ENCODE assay signal across 8 cellular contexts in genomic region chr10:69742928-69743602, GRCh38. TPM values are rescaled to one million over a fixed set of nuclear protein-coding genes. Genes with fewer than 3 reads are reported as not detected.
DNase-seq lines count a peak whose midpoint lies in the region; ATAC-seq, FAIRE-seq and TF ChIP-seq lines count a peak whose summit lies in the region.

No MANE protein-coding gene starts in this region.

- no peak for TF ChIP-seq EP300 in K562 (IDR thresholded peaks at IDR 0.05; ENCODE audit: low read length)

- H3K27me3 ChIP-seq in K562 (ENCODE audit: control insufficient read depth in 2 of 2, insufficient read depth in 2 of 2, low read length in 2 of 2) (peaks cover 13 to 36% of the 10 kb centered on the region in 2 experiments; a peak in 4 of 5 replicates), lower lobe of right lung (ENCODE audit: low read depth) (peaks cover 13% of the 10 kb centered on the region)

- H3K4me3 ChIP-seq in HFF-Myc (replicated peaks; ENCODE audit: low read depth, low read length) (no peak overlapping the region), K562 (no peak overlapping the region), lower lobe of right lung (no peak overlapping the region)

- no peak overlapping the region for H3K27ac Mint-ChIP-seq in Calu3 (ENCODE audit: unreplicated experiment)

- H3K27ac ChIP-seq in K562 (ENCODE audit: extremely low read depth, low read depth, low read length) (no peak overlapping the region), lower lobe of right lung (no peak overlapping the region)

- in situ Hi-C loops in K562 (cut with MboI): no loop called here

- H3K79me2 ChIP-seq in K562 (ENCODE audit: control insufficient read depth, insufficient read depth, low read length): no peaks in the 10 kb centered on the region

- TF ChIP-seq POLR2A in K562 (conservative IDR thresholded peaks at IDR 0.05): no peak

- peak in 1 of 2 experiments; percentile 55; a peak in 3 of 4 replicates for TF ChIP-seq RAD21 in K562 (CRISPR knock-in tag; conservative IDR thresholded peaks at IDR 0.05 in 1 of 2, IDR thresholded peaks at IDR 0.05 in 1 of 2)

- POLR2A ChIA-PET in K562 (lab: Yijun Ruan, JAX): no interaction called here

- FAIRE-seq in K562 (lab: Jason Lieb, UNC): peak; percentile 70

- H3K9me1 ChIP-seq in K562 (ENCODE audit: control insufficient read depth, insufficient read depth, low read length): no peaks in the 10 kb centered on the region

- H3K36me3 ChIP-seq in K562 (ENCODE audit: control insufficient read depth, insufficient read depth, low read length) (no peaks in the 10 kb centered on the region), lower lobe of right lung (no peaks in the 10 kb centered on the region)

- H3K36me3 Mint-ChIP-seq in Calu3 (ENCODE audit: insufficient read depth, unreplicated experiment): no peaks in the 10 kb centered on the region

- peaks cover 88% of the 10 kb centered on the region for H3K27me3 Mint-ChIP-seq in Calu3 (ENCODE audit: unreplicated experiment)

- no peaks in the 10 kb centered on the region for H3K9me3 Mint-ChIP-seq in Calu3 (ENCODE audit: low read depth, unreplicated experiment)

- H3K4me2 ChIP-seq in K562 (ENCODE audit: insufficient read depth, low read length): no peak overlapping the region

- TF ChIP-seq CTCF in Calu3 (IDR thresholded peaks at IDR 0.05; ENCODE audit: unreplicated experiment): peak; percentile 62
- peak; percentile 69 for TF ChIP-seq CTCF in HFF-Myc (IDR thresholded peaks at IDR 0.05; ENCODE audit: low read depth, low read length, missing control alignments)
- TF ChIP-seq CTCF in K562 (IDR thresholded peaks at IDR 0.05 in 2 of 3, conservative IDR thresholded peaks at IDR 0.05 in 1 of 3; ENCODE audit: insufficient read depth in 2 of 3, low read depth in 1 of 3, low read length in 3 of 3): peak; percentile 62 to 72 (median 70)
- peak; percentile 31 for TF ChIP-seq CTCF in lower lobe of right lung (IDR thresholded peaks at IDR 0.05)

- H3K4me3 Mint-ChIP-seq in Calu3 (ENCODE audit: low read depth, unreplicated experiment): no peak overlapping the region

- no peak overlapping the region for H2AFZ ChIP-seq in K562 (ENCODE audit: low read depth, low read length)

- ATAC-seq in K562 (peak; percentile 92), lower lobe of right lung (peak; percentile 21 to 23), HG03520 (IDR thresholded peaks at IDR 0.05; ENCODE audit: unreplicated experiment) (no peak), GM18873 (IDR thresholded peaks at IDR 0.05; ENCODE audit: low FRiP score, unreplicated experiment) (no peak)

- 3% methylated on average over 6 of the region's 6 CpGs for WGBS in K562 (ENCODE audit: insufficient coverage, low coverage, missing lambda C conversion rate)

- intact Hi-C loops in Calu3 (cut with micrococcal nuclease; ENCODE audit: unreplicated experiment) (loop anchor here (1.0 to 5.0 kb wide), 2 partner anchors 56 to 169 kb away; no protein-coding TSS in a partner anchor), K562 (cut with micrococcal nuclease) (no loop called here), lower lobe of right lung (cut with DNase I) (no loop called here)

- no peaks in the 10 kb centered on the region for H3K4me1 Mint-ChIP-seq in Calu3 (ENCODE audit: low read depth, unreplicated experiment)

- H3K4me1 ChIP-seq in K562 (replicated peaks in 1 of 2; ENCODE audit: control insufficient read depth in 2 of 2, insufficient read depth in 2 of 2, low read length in 2 of 2) (no peaks in the 10 kb centered on the region; a peak in 1 of 5 replicates), lower lobe of right lung (no peaks in the 10 kb centered on the region)

- no peaks in the 10 kb centered on the region; the same call in none of the 2 replicates for H4K20me1 ChIP-seq in K562 (replicated peaks; ENCODE audit: control insufficient read depth, insufficient read depth, low read length)

- H3K9ac ChIP-seq in K562 (ENCODE audit: insufficient read depth in 1 of 2, low read depth in 2 of 2, low read length in 2 of 2): no peak overlapping the region; a peak in 1 of 4 replicates

- BruUV-seq in Calu3 (replicated peaks; lab: Mats Ljungman, UMichigan) (no TSS peak), K562 (replicated peaks; lab: Mats Ljungman, UMichigan) (no TSS peak)

- CTCF ChIA-PET in Calu3 (lab: Charles Lee) (interaction anchor here (0.6 to 1.8 kb wide), 4 partner anchors 9 to 172 kb away, joined by 3 to 8 read pairs (median 5); partner anchors contain the start of gene COL13A1), K562 (lab: Yijun Ruan, JAX; ENCODE audit: low intra/inter-chr PET ratio) (interaction anchor here (0.9 kb wide), 1 partner anchor 170 kb away, joined by 3 read pairs; no protein-coding TSS in a partner anchor)

- peak; percentile 70 for DNase-seq in Calu3
- DNase-seq in HFF-Myc (ENCODE audit: extremely low read depth, low read depth): no peak
- peak; percentile 32 to 42 (median 38) for DNase-seq in K562 (ENCODE audit: extremely low read depth in 1 of 4, low spot score in 3 of 4)
- DNase-seq in lower lobe of right lung: no peak
- DNase-seq in NCI-H2081 treated with DMSO at 0.1 percent for 48 hours (lab: John Stamatoyannopoulos, UW): no peak
- no peak for DNase-seq in activated CD8-positive, alpha-beta memory T cell treated with anti-CD3 and anti-CD28 coated beads for 24 hours

- H3K9me3 ChIP-seq in K562 (replicated peaks; ENCODE audit: control insufficient read depth, insufficient read depth, low read depth, low read length) (no peaks in the 10 kb centered on the region), lower lobe of right lung (no peaks in the 10 kb centered on the region)

TF ChIP-seq in K562, 482 proteins besides CTCF, POLR2A, EP300 and RAD21:
- peak; percentile 66; the same call in 1 of the 2 replicates for TF ChIP-seq ZBTB17 (CRISPR knock-in tag; IDR thresholded peaks at IDR 0.05)
- TF ChIP-seq HIVEP1 (CRISPR knock-in tag; IDR thresholded peaks at IDR 0.05): no peak
- TF ChIP-seq JUN (IDR thresholded peaks at IDR 0.05; ENCODE audit: borderline replicate concordance, low read depth, low read length): no peak
- no peak for TF ChIP-seq JUN (CRISPR knock-in tag; IDR thresholded peaks at IDR 0.05; ENCODE audit: borderline replicate concordance)
- peak; percentile 41; the same call in 1 of the 2 replicates for TF ChIP-seq SMC3 (conservative IDR thresholded peaks at IDR 0.05; ENCODE audit: insufficient read depth, low read depth, low read length)

RNA-seq across cellular contexts. Expression of gene COL13A1, which starts 58.6 kb away (rescaled TPM):
- total RNA-seq in Calu3 (2022) (0.24 TPM in 1 of 2 replicates, not detected in the other), K562 (2014; rRNA removed) (not detected in 2 replicates), K562 (2014; rRNA removed; fragmentation: Illumina TruSeq; extraction: Trizol) (not detected in 2 replicates), K562 (2015; rRNA removed; fragmentation: Illumina TruSeq; extraction: Trizol) (not detected in 2 replicates), K562 (2021) (not detected in 2 replicates), lower lobe of right lung (9.2 TPM)
- total RNA-seq in K562 (2011; cell fraction: chromatin; rRNA removed; ENCODE audit: low replicate concordance): not detected in 2 replicates
- total RNA-seq in K562 (2011; cell fraction: nucleolus; rRNA removed): not detected in 2 replicates
- not detected in 2 replicates for total RNA-seq in K562 (2011; cell fraction: nucleoplasm; rRNA removed)
- polyA plus RNA-seq in K562 (2011; rRNA removed) (not detected in 2 replicates), K562 (2014; fragmentation: Illumina TruSeq; extraction: Trizol) (not detected in 2 replicates), K562 (2014; fragmentation: Nextera tagmentation; extraction: Ambion mirVana) (not detected), K562 (2014; rRNA removed) (not detected in 2 replicates)
- polyA plus RNA-seq in K562 (2011; cell fraction: cytosol; rRNA removed): not detected in 2 replicates
- not detected in 2 replicates for polyA plus RNA-seq in K562 (2011; cell fraction: nucleus; rRNA removed)
- not detected in 2 replicates for polyA plus RNA-seq in K562 (2012)
- not detected in 2 replicates for polyA minus RNA-seq in K562 (2011; rRNA and poly(A)+ RNA removed)
- polyA minus RNA-seq in K562 (2011; cell fraction: cytosol; rRNA and poly(A)+ RNA removed): not detected in 2 replicates
- not detected in 2 replicates for polyA minus RNA-seq in K562 (2011; cell fraction: nucleus; rRNA and poly(A)+ RNA removed)

Comparison
In these comparisons a context has a peak if more than half of its experiments do, and no peak if none do; other contexts are left out.
1. DNase-seq: peak in Calu3 (single experiment) and K562 (4 of 4); none in HFF-Myc (single experiment), lower lobe of right lung (single experiment), NCI-H2081 treated with DMSO at 0.1 percent for 48 hours (single experiment) and activated CD8-positive, alpha-beta memory T cell treated with anti-CD3 and anti-CD28 coated beads for 24 hours (single experiment).
2. ATAC-seq: peak in K562 (single experiment) and lower lobe of right lung (2 of 2); none in HG03520 (single experiment) and GM18873 (single experiment).
3. Peak in every context shown above with its lines, with median percentiles within 50 percentile points of each other: CTCF ChIP-seq.